ENCODE assay signal across 8 cellular contexts in the genomic region with DNA sequence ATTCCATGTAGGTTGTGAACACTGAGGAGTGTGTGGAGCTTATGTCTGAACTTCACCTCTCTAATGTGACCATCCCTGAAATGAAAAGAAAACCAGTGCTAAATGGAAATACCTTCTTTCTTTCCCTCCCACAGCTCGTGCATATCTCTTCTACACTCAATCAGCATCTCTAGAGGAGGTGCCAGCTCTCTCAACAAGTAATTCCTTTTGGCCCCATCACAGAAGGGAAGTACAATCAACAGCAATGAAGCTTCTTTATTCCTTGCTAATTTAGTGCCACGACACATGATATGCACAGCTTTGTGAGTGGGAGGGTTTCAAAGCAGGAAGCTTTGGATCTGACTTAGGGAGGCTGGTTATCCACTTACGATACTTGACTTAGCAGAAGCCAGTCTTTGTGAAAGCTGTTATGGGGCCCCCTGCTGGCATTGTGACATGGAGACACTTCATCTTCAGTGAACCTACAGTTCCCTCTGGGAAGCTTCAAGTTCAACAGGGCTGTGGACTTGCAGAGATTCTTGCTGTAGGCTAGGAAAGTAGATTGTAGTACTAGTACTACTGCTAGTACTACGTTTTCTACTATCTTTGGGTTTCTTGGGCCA.
A peak's percentile ranks its signal among the peaks of the same experiment; 100 is the strongest.
DNase-seq lines count a peak whose midpoint lies in the region; ATAC-seq, FAIRE-seq and TF ChIP-seq lines count a peak whose summit lies in the region.

No MANE protein-coding gene starts in this region.

- H3K4ac ChIP-seq in H1 (replicated peaks; ENCODE audit: insufficient read length, low read depth, low read length) (no peak overlapping the region), mesenchymal stem cell (ENCODE audit: low read depth in 1 of 2, low read length in 2 of 2) (peak overlapping the region in 1 of 2 experiments; percentile 67)

- TF ChIP-seq CTCF in A673 (conservative IDR thresholded peaks at IDR 0.05; ENCODE audit: low read depth, low read length): peak; percentile 77
- peak; percentile 70 for TF ChIP-seq CTCF in GM12875 (IDR thresholded peaks at IDR 0.05; ENCODE audit: borderline replicate concordance, insufficient read depth, low read depth, low read length)
- TF ChIP-seq CTCF in KMS-11 (conservative IDR thresholded peaks at IDR 0.05; ENCODE audit: low read depth, low read length): peak; percentile 64
- peak; percentile 3 to 38 (median 22); a peak in 3 of 4 replicates for TF ChIP-seq CTCF in H1 (IDR thresholded peaks at IDR 0.05; ENCODE audit: control extremely low read depth in 1 of 3, insufficient read depth in 1 of 3, low read depth in 1 of 3, low read length in 3 of 3)
- TF ChIP-seq CTCF in upper lobe of right lung (IDR thresholded peaks at IDR 0.05): peak; percentile 70
- TF ChIP-seq CTCF in RWPE1 (conservative IDR thresholded peaks at IDR 0.05; ENCODE audit: low read depth): no peak

- intact Hi-C loops in A673 (cut with micrococcal nuclease; ENCODE audit: unreplicated experiment): loop anchor here (2.0 kb wide), 1 partner anchor 115 kb away; no protein-coding TSS in a partner anchor
- intact Hi-C loops in upper lobe of right lung (cut with DNase I): no loop called here

- no TSS peak for BruUV-seq in A673 (replicated peaks; lab: Mats Ljungman, UMichigan)

- H4K20me1 ChIP-seq in KMS-11 (ENCODE audit: insufficient read depth) (no peaks in the 10 kb centered on the region), H1 (replicated peaks in 1 of 2; ENCODE audit: control insufficient read depth in 1 of 2, insufficient read depth in 2 of 2, low read length in 2 of 2) (no peaks in the 10 kb centered on the region)

- H2BK12ac ChIP-seq in H1 (ENCODE audit: low read depth, low read length) (no peak overlapping the region), mesenchymal stem cell (ENCODE audit: low read length in 2 of 2) (peak overlapping the region; percentile 57 to 89)

- H3K18ac ChIP-seq in H1 (ENCODE audit: extremely low read depth, low read length) (no peak overlapping the region), mesenchymal stem cell (ENCODE audit: low read depth in 1 of 2, low read length in 2 of 2) (peak overlapping the region; percentile 72 to 84)

- H2AK5ac ChIP-seq in H1 (ENCODE audit: low read depth, low read length) (no peak overlapping the region), mesenchymal stem cell (ENCODE audit: low read length, severe bottlenecking) (no peak overlapping the region)

- H2AFZ ChIP-seq in KMS-11 (ENCODE audit: low read depth) (no peak overlapping the region), H1 (ENCODE audit: low read length) (no peak overlapping the region), mesenchymal stem cell (ENCODE audit: low read depth, low read length) (no peak overlapping the region)

- H3K14ac ChIP-seq in H1 (ENCODE audit: insufficient read length) (no peak overlapping the region), mesenchymal stem cell (ENCODE audit: low read length in 2 of 2) (no peak overlapping the region)

- H4K91ac ChIP-seq in H1 (replicated peaks; ENCODE audit: insufficient read length, low read length) (no peak overlapping the region), mesenchymal stem cell (ENCODE audit: low read length) (no peak overlapping the region)

- H3K4me2 ChIP-seq in KMS-11: no peak overlapping the region
- no peak overlapping the region for H3K4me2 ChIP-seq in H1 (ENCODE audit: insufficient read depth in 1 of 2, low read depth in 2 of 2, low read length in 2 of 2)
- no peak overlapping the region for H3K4me2 ChIP-seq in mesenchymal stem cell (ENCODE audit: low read length, poor library complexity, severe bottlenecking)

- H4K8ac ChIP-seq in H1 (ENCODE audit: extremely low read depth, insufficient read depth, low read length) (no peak overlapping the region), mesenchymal stem cell (ENCODE audit: low read length) (no peak overlapping the region)

- no peaks in the 10 kb centered on the region for H3K23me2 ChIP-seq in H1 (ENCODE audit: low read depth, low read length)

- no peak for TF ChIP-seq POLR2A in H1 (IDR thresholded peaks at IDR 0.05; ENCODE audit: control extremely low read depth in 1 of 2, low read depth in 2 of 2, low read length in 2 of 2)

- no peaks in the 10 kb centered on the region for H3K27me3 ChIP-seq in A673 (replicated peaks; ENCODE audit: insufficient read depth, low read depth, low read length, poor library complexity)
- no peaks in the 10 kb centered on the region for H3K27me3 ChIP-seq in KMS-11 (ENCODE audit: insufficient read depth, low read depth)
- no peaks in the 10 kb centered on the region for H3K27me3 ChIP-seq in H1 (replicated peaks in 1 of 4; ENCODE audit: control insufficient read depth in 3 of 4, extremely low read depth in 1 of 4, insufficient read depth in 3 of 4, low read length in 3 of 4)
- H3K27me3 ChIP-seq in mesenchymal stem cell (ENCODE audit: control insufficient read depth in 1 of 2, insufficient read depth in 1 of 2, low read length in 2 of 2): no peaks in the 10 kb centered on the region
- H3K27me3 ChIP-seq in upper lobe of right lung: no peaks in the 10 kb centered on the region

- H3K23ac ChIP-seq in H1 (ENCODE audit: insufficient read length) (no peak overlapping the region), mesenchymal stem cell (ENCODE audit: low read length in 2 of 2) (no peak overlapping the region)

- H3K9me3 ChIP-seq in A673 (ENCODE audit: low read depth, low read length, poor library complexity, severe bottlenecking) (no peaks in the 10 kb centered on the region), H1 (ENCODE audit: insufficient read depth in 2 of 2, low read depth in 1 of 2, low read length in 1 of 2) (no peaks in the 10 kb centered on the region; a peak in 1 of 4 replicates), mesenchymal stem cell (ENCODE audit: control insufficient read depth, low read length) (no peaks in the 10 kb centered on the region), upper lobe of right lung (no peaks in the 10 kb centered on the region)

- H2BK15ac ChIP-seq in H1 (ENCODE audit: low read length): no peak overlapping the region
- no peak overlapping the region for H2BK15ac ChIP-seq in mesenchymal stem cell (ENCODE audit: low read depth, poor library complexity, severe bottlenecking)

- H3K79me1 ChIP-seq in H1 (ENCODE audit: low read depth, low read length) (no peaks in the 10 kb centered on the region), mesenchymal stem cell (replicated peaks; ENCODE audit: low read length, poor library complexity, severe bottlenecking) (no peaks in the 10 kb centered on the region)

- H3K4me1 ChIP-seq in A673 (ENCODE audit: insufficient read depth, low read length, poor library complexity, severe bottlenecking): peaks cover 23% of the 10 kb centered on the region
- H3K4me1 ChIP-seq in KMS-11 (ENCODE audit: low read depth, poor library complexity, severe bottlenecking): no peaks in the 10 kb centered on the region
- peaks cover 0 to 5% (median 0%) of the 10 kb centered on the region in 4 experiments; a peak in 1 of 7 replicates for H3K4me1 ChIP-seq in H1 (replicated peaks in 1 of 4; ENCODE audit: control insufficient read depth in 3 of 4, insufficient read depth in 4 of 4, low read length in 3 of 4)
- no peaks in the 10 kb centered on the region for H3K4me1 ChIP-seq in mesenchymal stem cell (ENCODE audit: control insufficient read depth, insufficient read depth, low read depth, low read length)
- H3K4me1 ChIP-seq in upper lobe of right lung: no peaks in the 10 kb centered on the region

- ATAC-seq in SK-N-SH treated with all-trans-retinoic acid at 6 μM for 48 hours: peak; percentile 97
- peak; percentile 90 for ATAC-seq in upper lobe of right lung

- H3K79me2 ChIP-seq in KMS-11 (ENCODE audit: insufficient read depth, low read depth) (no peaks in the 10 kb centered on the region), H1 (ENCODE audit: control insufficient read depth in 1 of 2, insufficient read depth in 2 of 2, low read length in 2 of 2) (no peaks in the 10 kb centered on the region)

- no peak overlapping the region for H3K4me3 ChIP-seq in A673 (ENCODE audit: low read depth, low read length, poor library complexity, severe bottlenecking)
- no peak overlapping the region for H3K4me3 ChIP-seq in GM12875 (ENCODE audit: low read depth, low read length)
- H3K4me3 ChIP-seq in KMS-11 (IDR thresholded peaks at IDR 0.05; ENCODE audit: insufficient read depth, low read depth, low read length): no peak overlapping the region
- H3K4me3 ChIP-seq in H1 (ENCODE audit: extremely low read depth in 1 of 4, insufficient read depth in 2 of 4, low read depth in 3 of 4, low read length in 4 of 4): no peak overlapping the region
- H3K4me3 ChIP-seq in mesenchymal stem cell (ENCODE audit: insufficient read depth in 1 of 2, low read depth in 1 of 2, low read length in 2 of 2): no peak overlapping the region
- H3K4me3 ChIP-seq in upper lobe of right lung: no peak overlapping the region

- no peak for TF ChIP-seq EP300 in H1 (IDR thresholded peaks at IDR 0.05; ENCODE audit: borderline replicate concordance in 1 of 2, low read depth in 2 of 2, low read length in 2 of 2)

- CTCF ChIA-PET in A673 (lab: Charles Lee): interaction anchor here (0.6 to 1.5 kb wide), 4 partner anchors 19 to 128 kb away, joined by 3 to 7 read pairs (median 3); no protein-coding TSS in a partner anchor
- CTCF ChIA-PET in H1 (lab: Charles Lee; ENCODE audit: partially characterized antibody): interaction anchor here (0.6 to 6.5 kb wide), 22 partner anchors 10 to 166 kb away, joined by 3 to 38 read pairs (median 4); no protein-coding TSS in a partner anchor
- CTCF ChIA-PET in RWPE1 (lab: Yijun Ruan, JAX): interaction anchor here (0.8 to 1.6 kb wide), 4 partner anchors 24 to 115 kb away, joined by 3 to 4 read pairs (median 3); no protein-coding TSS in a partner anchor

- H3K36me3 ChIP-seq in A673 (ENCODE audit: insufficient read depth, low read length, poor library complexity, severe bottlenecking): no peaks in the 10 kb centered on the region
- H3K36me3 ChIP-seq in KMS-11 (ENCODE audit: insufficient read depth): no peaks in the 10 kb centered on the region
- no peaks in the 10 kb centered on the region for H3K36me3 ChIP-seq in H1 (ENCODE audit: control insufficient read depth in 2 of 4, insufficient read depth in 4 of 4, low read length in 3 of 4)
- no peaks in the 10 kb centered on the region for H3K36me3 ChIP-seq in mesenchymal stem cell (ENCODE audit: control insufficient read depth in 1 of 2, insufficient read depth in 2 of 2, low read depth in 1 of 2, low read length in 2 of 2)
- H3K36me3 ChIP-seq in upper lobe of right lung: no peaks in the 10 kb centered on the region

- TF ChIP-seq RAD21 in H1 (IDR thresholded peaks at IDR 0.05 in 1 of 2, conservative IDR thresholded peaks at IDR 0.05 in 1 of 2; ENCODE audit: low read depth in 2 of 2, low read length in 2 of 2): peak; percentile 30 to 51; a peak in 3 of 4 replicates

- H2BK20ac ChIP-seq in H1 (ENCODE audit: low read length): no peak overlapping the region

- H3K27ac ChIP-seq in A673 (ENCODE audit: low read depth, low read length, poor library complexity, severe bottlenecking) (no peak overlapping the region), KMS-11 (no peak overlapping the region), H1 (ENCODE audit: low read depth, low read length) (no peak overlapping the region), mesenchymal stem cell (ENCODE audit: low read length, poor library complexity, severe bottlenecking) (no peak overlapping the region), upper lobe of right lung (no peak overlapping the region), RWPE1 (no peak overlapping the region)

- no peak overlapping the region for H2BK5ac ChIP-seq in H1 (ENCODE audit: low read depth, low read length)
- no peak overlapping the region for H2BK5ac ChIP-seq in mesenchymal stem cell (ENCODE audit: low read depth, low read length, poor library complexity, severe bottlenecking)

- H2BK120ac ChIP-seq in H1 (replicated peaks; ENCODE audit: low read depth, low read length) (no peak overlapping the region), mesenchymal stem cell (ENCODE audit: low read depth, low read length) (no peak overlapping the region)

- H3K56ac ChIP-seq in H1 (replicated peaks; ENCODE audit: insufficient read length, low read depth, low read length): no peak overlapping the region

- no peak overlapping the region for H4K5ac ChIP-seq in H1 (ENCODE audit: insufficient read length, low read depth, low read length)

- no peak for FAIRE-seq in H1 (lab: Jason Lieb, UNC)

- H3K9ac ChIP-seq in KMS-11 (no peak overlapping the region), H1 (replicated peaks in 1 of 4; ENCODE audit: extremely low read depth in 1 of 4, low read depth in 3 of 4, low read length in 3 of 4) (no peak overlapping the region), mesenchymal stem cell (ENCODE audit: low read length) (no peak overlapping the region)

- POLR2A ChIA-PET in A673 (lab: Charles Lee; ENCODE audit: low non-redundant PET) (no interaction called here), H1 (lab: Charles Lee; ENCODE audit: partially characterized antibody) (no interaction called here), RWPE1 (lab: Yijun Ruan, JAX; ENCODE audit: low non-redundant PET) (no interaction called here)

- DNase-seq in A673 (ENCODE audit: low spot score) (peak; percentile 92), H1 (ENCODE audit: low read depth in 1 of 2, low spot score in 2 of 2) (peak; percentile 33 to 52), mesenchymal stem cell (peak; percentile 81), upper lobe of right lung (peak; percentile 74), RWPE1 (ENCODE audit: low spot score) (no peak)

- 76% methylated on average over 4 of the region's 4 CpGs; no CpG with 5 or more reads in 1 of the 2 experiments for WGBS in H1 (ENCODE audit: extremely low coverage in 1 of 2, insufficient coverage in 1 of 2, insufficient read length in 1 of 2, insufficient replicate concordance in 2 of 2, low coverage in 1 of 2, low lambda C conversion rate in 2 of 2, missing lambda C conversion rate in 1 of 2), 2 experiments
- WGBS in mesenchymal stem cell: 49% methylated on average over 3 of the region's 4 CpGs
